ENCODE assay signal across 8 cellular contexts in the genomic region with DNA sequence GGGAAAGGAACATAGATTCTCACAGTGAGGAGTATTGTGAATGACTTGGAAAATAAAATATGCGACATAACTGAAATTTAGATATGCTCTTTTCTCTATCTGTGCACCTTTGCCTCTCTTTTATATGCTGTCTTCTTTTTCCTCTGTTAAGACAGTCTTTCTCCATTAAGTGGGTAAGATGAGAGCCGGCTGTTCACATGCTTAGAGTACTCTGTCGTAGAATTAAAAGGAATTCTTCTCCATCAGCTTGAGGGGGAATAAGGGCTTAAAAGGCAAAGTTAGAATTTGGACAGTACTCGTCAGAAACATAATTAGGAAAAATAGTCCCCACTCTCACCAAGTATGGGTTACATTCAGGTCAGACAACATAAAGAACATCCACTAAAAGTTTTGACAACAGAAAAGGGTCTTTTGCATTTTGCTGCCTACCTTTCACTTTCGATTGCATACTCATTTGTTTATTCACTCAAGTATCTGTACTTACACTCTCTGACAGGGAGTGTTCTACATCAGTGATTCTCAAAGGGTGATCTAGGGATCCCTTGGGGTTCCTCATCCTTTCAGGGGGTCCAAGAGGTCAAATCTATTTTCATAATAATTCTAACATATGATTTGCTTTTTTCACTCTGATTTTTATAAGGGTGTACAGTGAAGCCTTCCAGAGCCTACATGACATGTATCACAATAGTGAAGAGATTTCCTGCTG. TPM values are rescaled to one million over a fixed set of nuclear protein-coding genes. Genes with fewer than 3 reads are reported as not detected.
DNase-seq lines count a peak whose midpoint lies in the region; ATAC-seq and TF ChIP-seq lines count a peak whose summit lies in the region.

No MANE protein-coding gene starts in this region.

- no peak for DNase-seq in AG10803 (ENCODE audit: low read depth)
- DNase-seq in adipocyte (ENCODE audit: low read depth), result no peak
- DNase-seq in upper lobe of right lung, result no peak
- no peak for DNase-seq in NK-92 (lab: John Stamatoyannopoulos, UW; ENCODE audit: unreplicated experiment)
- DNase-seq in activated CD8-positive, alpha-beta memory T cell treated with anti-CD3 and anti-CD28 coated beads, Interleukin-2, amount 50 U/mL, for 48 hours, result no peak
- DNase-seq in activated CD4-positive, alpha-beta T cell treated with anti-CD3 and anti-CD28 coated beads, Interleukin-2, amount 50 U/mL, for 1 hour, result no peak

- TF ChIP-seq CTCF in AG10803 (conservative IDR thresholded peaks at IDR 0.05; ENCODE audit: low read length), result no peak
- no peak for TF ChIP-seq CTCF in upper lobe of right lung (IDR thresholded peaks at IDR 0.05)

- H3K36me3 ChIP-seq in adipocyte (ENCODE audit: control insufficient read depth, insufficient read depth, low read length, severe bottlenecking) (no peaks in the 10 kb centered on the region), upper lobe of right lung (no peaks in the 10 kb centered on the region)

- ATAC-seq in GM19043 (IDR thresholded peaks at IDR 0.05; ENCODE audit: low read depth, unreplicated experiment) (peak; percentile 96), HG03097 (IDR thresholded peaks at IDR 0.05; ENCODE audit: low FRiP score, unreplicated experiment) (peak; percentile 93), upper lobe of right lung (peak; percentile 44)

- H3K27ac ChIP-seq in upper lobe of right lung, result peak overlapping the region; percentile 28

- H3K4me3 ChIP-seq in AG10803 (ENCODE audit: low read length) (peak overlapping the region; percentile 15), adipocyte (ENCODE audit: low read length) (peak overlapping the region; percentile 51), upper lobe of right lung (peak overlapping the region; percentile 39)

- intact Hi-C loops in upper lobe of right lung (cut with DNase I), result no loop called here

- peak overlapping the region; percentile 2 for H3K9ac ChIP-seq in adipocyte (ENCODE audit: low read length)

- H3K9me3 ChIP-seq in adipocyte (ENCODE audit: control insufficient read depth, low read length) (peaks cover 9% of the 10 kb centered on the region), upper lobe of right lung (no peaks in the 10 kb centered on the region)

- H3K4me1 ChIP-seq in adipocyte (ENCODE audit: control insufficient read depth, insufficient read depth, low read length) (no peaks in the 10 kb centered on the region), upper lobe of right lung (no peaks in the 10 kb centered on the region)

- H3K27me3 ChIP-seq in adipocyte (replicated peaks; ENCODE audit: control insufficient read depth, insufficient read depth, low read length) (no peaks in the 10 kb centered on the region), upper lobe of right lung (no peaks in the 10 kb centered on the region)

RNA-seq across cellular contexts. Expression of a gene that starts 48.0 kb away (rescaled TPM):
- 19.2 TPM for total RNA-seq in upper lobe of right lung

Comparison
In these comparisons a context has a peak if more than half of its experiments do, and no peak if none do; other contexts are left out.
1. ATAC-seq: peak in every context shown above with its lines; median percentile 96 in GM19043; 93 in HG03097; 44 in upper lobe of right lung.